In the genomic region with DNA sequence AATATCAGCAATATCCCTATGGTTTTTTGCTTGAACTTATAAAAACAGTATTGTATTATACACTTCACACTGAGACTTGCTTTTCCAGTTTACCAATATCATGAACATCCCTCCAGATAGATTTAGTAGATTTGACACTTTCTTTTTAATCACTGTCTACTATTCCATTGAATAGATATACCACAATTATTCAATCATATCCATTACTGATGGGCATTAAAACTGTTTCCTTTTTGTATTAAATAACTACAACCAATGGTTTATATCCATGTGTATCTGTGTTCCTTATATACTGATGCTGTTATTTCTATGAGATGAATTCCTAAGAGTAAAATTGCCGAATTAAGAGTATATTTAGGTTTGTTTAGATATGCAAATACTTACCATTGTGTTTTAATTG, we compare ENCODE assay signal across 21 cellular contexts.
"Had no signal": no experiment of that assay in that cellular context is flagged by ENCODE, and none has a peak within 500 bp of the region (broad histone marks: within the 10 kb centered on the region; RNA-seq: fewer than 3 reads in every experiment).

No MANE protein-coding gene starts in this region.

- ATAC-seq: natural killer cell; right cardiac atrium; sciatic nerve; stimulated activated effector memory CD8-positive, alpha-beta T cell treated with anti-CD3 and anti-CD28 coated beads, Interleukin-12 subunit alpha, Interleukin-12 subunit beta, amount 100 ng/mL, for 72 hours had no signal

- H3K4me1 ChIP-seq: left ventricle myocardium inferior, neural progenitor cell, parathyroid adenoma, vagina had no signal

- DNase-seq: islet precursor cell; left ventricle myocardium inferior; mesendoderm; naive B cell; natural killer cell; nephron progenitor cell; occipital lobe; right cardiac atrium; small intestine; spleen; stimulated activated CD4-positive, alpha-beta T cell treated with anti-CD3 and anti-CD28 coated beads, Interleukin-4, amount 100 ng/mL, for 24 hours; stimulated activated naive CD4-positive, alpha-beta T cell had no signal

- H3K36me3 ChIP-seq: left ventricle myocardium inferior, neural progenitor cell, neutrophil, spleen, tibial nerve, vagina had no signal

- H3K4me3 ChIP-seq: hepatocyte, left ventricle myocardium inferior, lung, neural progenitor cell, spleen, tibial nerve, vagina had no signal

- H3K27ac ChIP-seq: hepatocyte, left ventricle myocardium inferior, neural progenitor cell, neutrophil, parathyroid adenoma, spleen, tibial nerve, vagina had no signal

- H3K9ac ChIP-seq: neural progenitor cell, parathyroid adenoma had no signal

- H3K9me3 ChIP-seq: neutrophil, vagina had no signal

- H3K4me2 ChIP-seq: hepatocyte, neural progenitor cell had no signal

- H3K27me3 ChIP-seq: hepatocyte, neural progenitor cell, neutrophil, spleen, tibial nerve, vagina had no signal

- H2AFZ ChIP-seq: hepatocyte, neural progenitor cell, parathyroid adenoma had no signal

- FAIRE-seq: small intestine had no signal

- H3K79me2 ChIP-seq: hepatocyte, parathyroid adenoma had no signal
